In genomic region chr13:50955212-50955611, GRCh38 we compare ENCODE assay signal across 21 cellular contexts.
"Had no signal": no experiment of that assay in that cellular context is flagged by ENCODE, and none has a peak within 500 bp of the region (broad histone marks: within the 10 kb centered on the region; RNA-seq: fewer than 3 reads in every experiment).

No MANE protein-coding gene starts in this region.

- H3K36me3 ChIP-seq: WERI-Rb-1 had no signal

- H3K4me3 Mint-ChIP-seq: activated CD4-positive, alpha-beta memory T cell treated with anti-CD3 and anti-CD28 coated beads, Interleukin-2, amount 10 ng/mL, durations not matched to agents 7 days and 5 days; activated CD4-positive, alpha-beta T cell treated with anti-CD3 and anti-CD28 coated beads for 36 hours; T-helper 1 cell treated with Interleukin-12 subunit alpha and Interleukin-12 subunit beta and Interleukin-4 antibody, amounts not matched to agents 30 μg/mL and 1 μg/mL, for 36 hours had no signal

- H3K27me3 ChIP-seq: ascending aorta, body of pancreas had no signal

- H3K27ac ChIP-seq: ascending aorta, body of pancreas, KMS-11, WERI-Rb-1 had no signal

- H3K9me3 ChIP-seq: ascending aorta, body of pancreas had no signal

- H3K4me3 ChIP-seq: ascending aorta, body of pancreas had no signal

- H3K4me1 ChIP-seq: ascending aorta, body of pancreas had no signal

- H3K27ac Mint-ChIP-seq: activated CD4-positive, alpha-beta memory T cell treated with anti-CD3 and anti-CD28 coated beads, Interleukin-2, amount 10 ng/mL, durations not matched to agents 7 days and 5 days; activated CD4-positive, alpha-beta T cell treated with anti-CD3 and anti-CD28 coated beads for 36 hours; T-helper 1 cell treated with Interleukin-12 subunit alpha and Interleukin-12 subunit beta and Interleukin-4 antibody, amounts not matched to agents 30 μg/mL and 1 μg/mL, for 36 hours had no signal

- H3K9me3 Mint-ChIP-seq: activated CD4-positive, alpha-beta memory T cell treated with anti-CD3 and anti-CD28 coated beads, Interleukin-2, amount 10 ng/mL, durations not matched to agents 7 days and 5 days; T-helper 1 cell treated with Interleukin-12 subunit alpha and Interleukin-12 subunit beta and Interleukin-4 antibody, amounts not matched to agents 30 μg/mL and 1 μg/mL, for 36 hours had no signal

- DNase-seq: activated CD4-positive, alpha-beta memory T cell treated with anti-CD3 and anti-CD28 coated beads, Interleukin-2, amount 10 ng/mL, durations not matched to agents 7 days and 5 days; activated CD4-positive, alpha-beta T cell treated with anti-CD3 and anti-CD28 coated beads for 36 hours; activated CD4-positive, alpha-beta T cell treated with anti-CD3 and anti-CD28 coated beads, Interleukin-2, amount 50 U/mL, for 1 hour; activated naive CD4-positive, alpha-beta T cell treated with anti-CD3 and anti-CD28 coated beads, Interleukin-2, amount 50 U/mL, for 16 hours; activated T-cell treated with anti-CD3 and anti-CD28 coated beads for 4 hours; amniotic stem cell; body of pancreas; central memory CD4-positive, alpha-beta T cell; NCI-H1092; NCI-H1930; NCI-H446; NCI-H524; NCI-H82; PC-3; SHP77 treated with DMSO at 0.1 percent for 48 hours; T-helper 9 cell; WERI-Rb-1 had no signal

- H3K27me3 Mint-ChIP-seq: activated CD4-positive, alpha-beta memory T cell treated with anti-CD3 and anti-CD28 coated beads, Interleukin-2, amount 10 ng/mL, durations not matched to agents 7 days and 5 days; activated CD4-positive, alpha-beta T cell treated with anti-CD3 and anti-CD28 coated beads for 36 hours had no signal

- ATAC-seq: activated CD4-positive, alpha-beta T cell treated with anti-CD3 and anti-CD28 coated beads for 36 hours; body of pancreas; HepG2; PC-3 had no signal
